1 cellular context compared by ENCODE assay signal in genomic region chr3:171183042-171183441, GRCh38.
A peak's percentile ranks its signal among the peaks of the same experiment; 100 is the strongest.
TF ChIP-seq lines count a peak whose summit lies in the region.

No MANE protein-coding gene starts in this region.

TF ChIP-seq in K562, 482 proteins besides CTCF, POLR2A, EP300 and RAD21 (continued from another document and continues in another):
- TF ChIP-seq CREB5 (CRISPR knock-in tag; IDR thresholded peaks at IDR 0.05) (no peak), SREBF2 (CRISPR knock-in tag; IDR thresholded peaks at IDR 0.05) (no peak), BRD9 (IDR thresholded peaks at IDR 0.05; ENCODE audit: low read depth, partially characterized antibody) (no peak), TBP (optimal IDR thresholded peaks at IDR 0.05; ENCODE audit: low read depth, low read length) (peak; percentile 19), ZEB2 (IDR thresholded peaks at IDR 0.05) (peak; percentile 50), NR4A1 (CRISPR knock-in tag; IDR thresholded peaks at IDR 0.05) (no peak), NR4A1 (tag; IDR thresholded peaks at IDR 0.05) (0 out of 2 replicates have a peak, but pooled peaks have one; percentile 38), ZNF778 (CRISPR knock-in tag; IDR thresholded peaks at IDR 0.05) (no peak), NKRF (IDR thresholded peaks at IDR 0.05; ENCODE audit: borderline replicate concordance) (no peak), ZNF197 (CRISPR knock-in tag; IDR thresholded peaks at IDR 0.05; ENCODE audit: low read depth) (0 out of 2 replicates have a peak, but pooled peaks have one; percentile 39), ELF1 (tag; IDR thresholded peaks at IDR 0.05) (peak; percentile 74), AFF1 (IDR thresholded peaks at IDR 0.05; ENCODE audit: low read depth in 1 of 2, partially characterized antibody in 2 of 2) (peak in 1 of 2 experiments; percentile 62), ETS1 (conservative IDR thresholded peaks at IDR 0.05; ENCODE audit: control insufficient read depth, low read depth, low read length) (peak; percentile 48; the same call in 1 of the 2 replicates), ZBTB7A (IDR thresholded peaks at IDR 0.05; ENCODE audit: borderline replicate concordance, control insufficient read depth, low read depth, low read length) (peak; percentile 39; the same call in 1 of the 2 replicates), MTA2 (IDR thresholded peaks at IDR 0.05; ENCODE audit: low read depth) (peak; percentile 90), IFI16 (CRISPR knock-in tag; IDR thresholded peaks at IDR 0.05) (no peak), ARID2 (IDR thresholded peaks at IDR 0.05) (0 out of 2 replicates have a peak, but pooled peaks have one; percentile 38), TFAP4 (CRISPR knock-in tag; IDR thresholded peaks at IDR 0.05; ENCODE audit: borderline replicate concordance) (peak; percentile 97), CC2D1A (IDR thresholded peaks at IDR 0.05) (peak; percentile 93), PBX2 (CRISPR knock-in tag; IDR thresholded peaks at IDR 0.05; ENCODE audit: low read depth) (no peak), PBX2 (tag; conservative IDR thresholded peaks at IDR 0.05; ENCODE audit: low read depth) (peak; percentile 84), ZNF644 (tag; IDR thresholded peaks at IDR 0.05; ENCODE audit: low read depth) (peak; percentile 67; the same call in 1 of the 2 replicates), HDAC1 (IDR thresholded peaks at IDR 0.05) (peak in 1 of 2 experiments; percentile 85; a peak in 3 of 4 replicates), BCOR (IDR thresholded peaks at IDR 0.05) (peak; percentile 81; the same call in 1 of the 2 replicates), ZNF431 (CRISPR knock-in tag; IDR thresholded peaks at IDR 0.05) (no peak; the same call in 1 of the 2 replicates), MEF2D (tag; conservative IDR thresholded peaks at IDR 0.05; ENCODE audit: low read depth) (peak; percentile 70; the same call in 1 of the 2 replicates), MITF (IDR thresholded peaks at IDR 0.05) (peak; percentile 47; the same call in 1 of the 2 replicates), L3MBTL2 (IDR thresholded peaks at IDR 0.05) (0 out of 2 replicates have a peak, but pooled peaks have one; percentile 27), ZSCAN29 (IDR thresholded peaks at IDR 0.05) (0 out of 2 replicates have a peak, but pooled peaks have one; percentile 25), ZNF24 (IDR thresholded peaks at IDR 0.05) (peak; percentile 66; the same call in 1 of the 2 replicates), ZNF274 (IDR thresholded peaks at IDR 0.05; ENCODE audit: borderline replicate concordance, low read depth, low read length) (peak; percentile 64; the same call in 1 of the 2 replicates), ZNF589 (CRISPR knock-in tag; IDR thresholded peaks at IDR 0.05; ENCODE audit: low read depth) (peak; percentile 71; the same call in 1 of the 2 replicates), HNRNPL (IDR thresholded peaks at IDR 0.05; ENCODE audit: low read depth, low read length) (no peak), EHMT2 (IDR thresholded peaks at IDR 0.05) (peak; percentile 69), ZKSCAN8 (CRISPR knock-in tag; IDR thresholded peaks at IDR 0.05) (peak; percentile 72; the same call in 1 of the 2 replicates), ZKSCAN3 (CRISPR knock-in tag; IDR thresholded peaks at IDR 0.05) (no peak), MTA1 (IDR thresholded peaks at IDR 0.05; ENCODE audit: borderline replicate concordance) (peak; percentile 81; the same call in 1 of the 2 replicates), TCF7 (IDR thresholded peaks at IDR 0.05; ENCODE audit: borderline replicate concordance) (no peak), CBX3 (IDR thresholded peaks at IDR 0.05; ENCODE audit: borderline replicate concordance in 1 of 2, low read length in 2 of 2) (peak in 1 of 2 experiments; percentile 83; a peak in 1 of 3 replicates), HDAC2 (IDR thresholded peaks at IDR 0.05) (peak; percentile 65), ZNF592 (IDR thresholded peaks at IDR 0.05) (peak; percentile 71), ZKSCAN1 (IDR thresholded peaks at IDR 0.05; ENCODE audit: low read depth, low read length) (no peak), KHSRP (IDR thresholded peaks at IDR 0.05) (peak; percentile 74), MBD2 (IDR thresholded peaks at IDR 0.05; ENCODE audit: borderline replicate concordance, low read depth) (0 out of 2 replicates have a peak, but pooled peaks have one; percentile 34), ZNF224 (CRISPR knock-in tag; IDR thresholded peaks at IDR 0.05) (no peak), CXXC5 (CRISPR knock-in tag; IDR thresholded peaks at IDR 0.05) (peak; percentile 83), MECOM (CRISPR knock-in tag; IDR thresholded peaks at IDR 0.05) (no peak), TAF9B (IDR thresholded peaks at IDR 0.05; ENCODE audit: partially characterized antibody) (peak; percentile 84), ZNF586 (CRISPR knock-in tag; conservative IDR thresholded peaks at IDR 0.05) (no peak)
